ENCODE assay signal across 24 cellular contexts in the genomic region with DNA sequence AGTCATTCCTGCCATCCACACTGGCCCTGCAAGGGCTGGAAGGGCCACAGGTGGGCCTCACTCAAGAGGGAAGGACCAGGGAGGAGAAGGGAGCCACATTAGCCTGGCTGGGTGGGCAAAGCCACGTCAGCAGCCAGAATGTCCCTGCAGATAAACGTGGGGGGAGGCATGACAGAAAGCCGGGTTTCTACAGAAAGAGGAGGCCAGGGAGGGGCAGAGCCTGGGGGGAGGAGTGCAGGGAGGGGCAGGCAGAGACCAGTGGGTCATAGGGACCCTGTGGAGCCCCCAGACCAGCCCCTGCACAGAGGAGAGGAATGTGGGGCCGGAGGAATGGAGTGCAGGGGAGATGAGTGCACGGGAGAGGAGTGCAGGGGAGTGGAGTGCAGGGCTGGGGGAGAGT.
"Had no signal": no experiment of that assay in that cellular context is flagged by ENCODE, and none has a peak within 500 bp of the region (broad histone marks: within the 10 kb centered on the region; RNA-seq: fewer than 3 reads in every experiment).

No MANE protein-coding gene starts in this region.

- DNase-seq: hippocampal formation; left colon; lower lobe of right lung; mammary epithelial cell; mesenchymal stem cell; naive B cell; natural killer cell; nephron progenitor cell; pancreas; right cardiac atrium; stimulated activated CD4-positive, alpha-beta T cell treated with anti-CD3 and anti-CD28 coated beads, Interleukin-4, amount 100 ng/mL, for 24 hours; stimulated activated naive CD4-positive, alpha-beta T cell; tibial artery; trophoblast cell; uterus had no signal

- H2AFZ ChIP-seq: neural progenitor cell had no signal

- H3K4me1 ChIP-seq: left lung, lower lobe of right lung, pancreas, prostate gland, tibial artery, uterus had no signal

- H3K4me1 Mint-ChIP-seq: mesothelial cell of epicardium; naive B cell; natural killer cell; stimulated activated effector memory CD8-positive, alpha-beta T cell treated with anti-CD3 and anti-CD28 coated beads, Interleukin-12 subunit alpha, Interleukin-12 subunit beta, amount 100 ng/mL, for 72 hours had no signal

- H3K9me3 ChIP-seq: pancreas, prostate gland, suprapubic skin, thoracic aorta, uterus had no signal

- H3K27ac Mint-ChIP-seq: mesothelial cell of epicardium; naive B cell; natural killer cell; nephron progenitor cell; neural progenitor cell; stimulated activated effector memory CD8-positive, alpha-beta T cell treated with anti-CD3 and anti-CD28 coated beads, Interleukin-12 subunit alpha, Interleukin-12 subunit beta, amount 100 ng/mL, for 72 hours; stimulated activated naive CD8-positive, alpha-beta T cell treated with anti-CD3 and anti-CD28 coated beads, Interleukin-15, Interleukin-2, amounts not matched to agents 100 ng/mL and 50 ng/mL, for 24 hours had no signal

- H3K4me3 Mint-ChIP-seq: mesothelial cell of epicardium; natural killer cell; nephron progenitor cell; neural progenitor cell; stimulated activated effector memory CD8-positive, alpha-beta T cell treated with anti-CD3 and anti-CD28 coated beads, Interleukin-12 subunit alpha, Interleukin-12 subunit beta, amount 100 ng/mL, for 72 hours; stimulated activated naive CD8-positive, alpha-beta T cell treated with anti-CD3 and anti-CD28 coated beads, Interleukin-15, Interleukin-2, amounts not matched to agents 100 ng/mL and 50 ng/mL, for 24 hours had no signal

- H3K4me3 ChIP-seq: left lung, lower lobe of right lung, neural progenitor cell, pancreas, prostate gland, skin epidermis, suprapubic skin, thoracic aorta, tibial artery, uterus had no signal

- H3K9me3 Mint-ChIP-seq: mesothelial cell of epicardium; natural killer cell; nephron progenitor cell; neural progenitor cell; stimulated activated effector memory CD8-positive, alpha-beta T cell treated with anti-CD3 and anti-CD28 coated beads, Interleukin-12 subunit alpha, Interleukin-12 subunit beta, amount 100 ng/mL, for 72 hours; stimulated activated naive CD8-positive, alpha-beta T cell treated with anti-CD3 and anti-CD28 coated beads, Interleukin-15, Interleukin-2, amounts not matched to agents 100 ng/mL and 50 ng/mL, for 24 hours had no signal

- H3K9ac ChIP-seq: neural progenitor cell had no signal

- H3K36me3 ChIP-seq: left lung, lower lobe of right lung, neural progenitor cell, pancreas, prostate gland, suprapubic skin, thoracic aorta, tibial artery, uterus had no signal

- H3K27ac ChIP-seq: left lung, lower lobe of right lung, neural progenitor cell, pancreas, prostate gland, skin epidermis, suprapubic skin, thoracic aorta, tibial artery, uterus had no signal

- H3K27me3 ChIP-seq: neural progenitor cell, pancreas, uterus had no signal

- H3K27me3 Mint-ChIP-seq: naive B cell; stimulated activated naive CD8-positive, alpha-beta T cell treated with anti-CD3 and anti-CD28 coated beads, Interleukin-15, Interleukin-2, amounts not matched to agents 100 ng/mL and 50 ng/mL, for 24 hours had no signal

- H3K4me2 ChIP-seq: neural progenitor cell had no signal

- H3K36me3 Mint-ChIP-seq: mesothelial cell of epicardium; naive B cell; natural killer cell; neural progenitor cell; stimulated activated effector memory CD8-positive, alpha-beta T cell treated with anti-CD3 and anti-CD28 coated beads, Interleukin-12 subunit alpha, Interleukin-12 subunit beta, amount 100 ng/mL, for 72 hours had no signal
